1 cellular context compared by ENCODE assay signal in the genomic region with DNA sequence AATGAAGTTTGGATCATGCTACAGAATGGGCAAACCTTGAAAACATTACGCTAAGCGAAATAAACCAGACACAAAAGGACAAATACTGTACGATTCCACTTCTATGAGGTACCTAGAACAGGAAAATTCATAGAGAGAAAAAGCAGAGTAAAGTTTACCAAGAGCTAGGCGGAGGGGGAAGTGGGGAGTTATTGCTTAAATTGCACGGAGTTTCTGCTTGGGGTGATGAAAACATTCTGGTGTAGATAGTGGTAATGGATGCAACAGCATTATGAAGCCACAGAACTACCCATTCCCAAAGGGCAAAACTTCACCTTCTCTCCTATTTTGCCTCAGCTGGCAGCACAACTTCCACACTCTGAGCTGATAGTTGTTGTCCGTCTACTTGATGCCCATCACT.
TF ChIP-seq lines count a peak whose summit lies in the region.

No MANE protein-coding gene starts in this region.

TF ChIP-seq in GM23338, 12 proteins besides CTCF, POLR2A, EP300 and RAD21 (continued from another document):
- TF ChIP-seq, protein P1, sequence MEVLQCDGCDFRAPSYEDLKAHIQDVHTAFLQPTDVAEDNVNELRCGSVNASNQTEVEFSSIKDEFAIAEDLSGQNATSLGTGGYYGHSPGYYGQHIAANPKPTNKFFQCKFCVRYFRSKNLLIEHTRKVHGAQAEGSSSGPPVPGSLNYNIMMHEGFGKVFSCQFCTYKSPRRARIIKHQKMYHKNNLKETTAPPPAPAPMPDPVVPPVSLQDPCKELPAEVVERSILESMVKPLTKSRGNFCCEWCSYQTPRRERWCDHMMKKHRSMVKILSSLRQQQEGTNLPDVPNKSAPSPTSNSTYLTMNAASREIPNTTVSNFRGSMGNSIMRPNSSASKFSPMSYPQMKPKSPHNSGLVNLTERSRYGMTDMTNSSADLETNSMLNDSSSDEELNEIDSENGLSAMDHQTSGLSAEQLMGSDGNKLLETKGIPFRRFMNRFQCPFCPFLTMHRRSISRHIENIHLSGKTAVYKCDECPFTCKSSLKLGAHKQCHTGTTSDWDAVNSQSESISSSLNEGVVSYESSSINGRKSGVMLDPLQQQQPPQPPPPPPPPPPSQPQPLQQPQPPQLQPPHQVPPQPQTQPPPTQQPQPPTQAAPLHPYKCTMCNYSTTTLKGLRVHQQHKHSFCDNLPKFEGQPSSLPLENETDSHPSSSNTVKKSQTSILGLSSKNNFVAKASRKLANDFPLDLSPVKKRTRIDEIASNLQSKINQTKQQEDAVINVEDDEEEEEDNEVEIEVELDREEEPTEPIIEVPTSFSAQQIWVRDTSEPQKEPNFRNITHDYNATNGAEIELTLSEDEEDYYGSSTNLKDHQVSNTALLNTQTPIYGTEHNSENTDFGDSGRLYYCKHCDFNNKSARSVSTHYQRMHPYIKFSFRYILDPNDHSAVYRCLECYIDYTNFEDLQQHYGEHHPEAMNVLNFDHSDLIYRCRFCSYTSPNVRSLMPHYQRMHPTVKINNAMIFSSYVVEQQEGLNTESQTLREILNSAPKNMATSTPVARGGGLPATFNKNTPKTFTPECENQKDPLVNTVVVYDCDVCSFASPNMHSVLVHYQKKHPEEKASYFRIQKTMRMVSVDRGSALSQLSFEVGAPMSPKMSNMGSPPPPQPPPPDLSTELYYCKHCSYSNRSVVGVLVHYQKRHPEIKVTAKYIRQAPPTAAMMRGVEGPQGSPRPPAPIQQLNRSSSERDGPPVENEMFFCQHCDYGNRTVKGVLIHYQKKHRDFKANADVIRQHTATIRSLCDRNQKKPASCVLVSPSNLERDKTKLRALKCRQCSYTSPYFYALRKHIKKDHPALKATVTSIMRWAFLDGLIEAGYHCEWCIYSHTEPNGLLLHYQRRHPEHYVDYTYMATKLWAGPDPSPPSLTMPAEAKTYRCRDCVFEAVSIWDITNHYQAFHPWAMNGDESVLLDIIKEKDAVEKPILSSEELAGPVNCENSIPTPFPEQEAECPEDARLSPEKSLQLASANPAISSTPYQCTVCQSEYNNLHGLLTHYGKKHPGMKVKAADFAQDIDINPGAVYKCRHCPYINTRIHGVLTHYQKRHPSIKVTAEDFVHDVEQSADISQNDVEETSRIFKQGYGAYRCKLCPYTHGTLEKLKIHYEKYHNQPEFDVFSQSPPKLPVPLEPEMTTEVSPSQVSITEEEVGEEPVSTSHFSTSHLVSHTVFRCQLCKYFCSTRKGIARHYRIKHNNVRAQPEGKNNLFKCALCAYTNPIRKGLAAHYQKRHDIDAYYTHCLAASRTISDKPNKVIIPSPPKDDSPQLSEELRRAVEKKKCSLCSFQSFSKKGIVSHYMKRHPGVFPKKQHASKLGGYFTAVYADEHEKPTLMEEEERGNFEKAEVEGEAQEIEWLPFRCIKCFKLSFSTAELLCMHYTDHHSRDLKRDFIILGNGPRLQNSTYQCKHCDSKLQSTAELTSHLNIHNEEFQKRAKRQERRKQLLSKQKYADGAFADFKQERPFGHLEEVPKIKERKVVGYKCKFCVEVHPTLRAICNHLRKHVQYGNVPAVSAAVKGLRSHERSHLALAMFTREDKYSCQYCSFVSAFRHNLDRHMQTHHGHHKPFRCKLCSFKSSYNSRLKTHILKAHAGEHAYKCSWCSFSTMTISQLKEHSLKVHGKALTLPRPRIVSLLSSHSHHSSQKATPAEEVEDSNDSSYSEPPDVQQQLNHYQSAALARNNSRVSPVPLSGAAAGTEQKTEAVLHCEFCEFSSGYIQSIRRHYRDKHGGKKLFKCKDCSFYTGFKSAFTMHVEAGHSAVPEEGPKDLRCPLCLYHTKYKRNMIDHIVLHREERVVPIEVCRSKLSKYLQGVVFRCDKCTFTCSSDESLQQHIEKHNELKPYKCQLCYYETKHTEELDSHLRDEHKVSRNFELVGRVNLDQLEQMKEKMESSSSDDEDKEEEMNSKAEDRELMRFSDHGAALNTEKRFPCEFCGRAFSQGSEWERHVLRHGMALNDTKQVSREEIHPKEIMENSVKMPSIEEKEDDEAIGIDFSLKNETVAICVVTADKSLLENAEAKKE (CRISPR knock-in tag; IDR thresholded peaks at IDR 0.05), result no peak
- TF ChIP-seq ZNF114 (CRISPR knock-in tag; IDR thresholded peaks at IDR 0.05) (no peak), NANOG (IDR thresholded peaks at IDR 0.05; ENCODE audit: borderline replicate concordance) (no peak)
- TF ChIP-seq, protein P2, sequence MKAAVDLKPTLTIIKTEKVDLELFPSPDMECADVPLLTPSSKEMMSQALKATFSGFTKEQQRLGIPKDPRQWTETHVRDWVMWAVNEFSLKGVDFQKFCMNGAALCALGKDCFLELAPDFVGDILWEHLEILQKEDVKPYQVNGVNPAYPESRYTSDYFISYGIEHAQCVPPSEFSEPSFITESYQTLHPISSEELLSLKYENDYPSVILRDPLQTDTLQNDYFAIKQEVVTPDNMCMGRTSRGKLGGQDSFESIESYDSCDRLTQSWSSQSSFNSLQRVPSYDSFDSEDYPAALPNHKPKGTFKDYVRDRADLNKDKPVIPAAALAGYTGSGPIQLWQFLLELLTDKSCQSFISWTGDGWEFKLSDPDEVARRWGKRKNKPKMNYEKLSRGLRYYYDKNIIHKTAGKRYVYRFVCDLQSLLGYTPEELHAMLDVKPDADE (IDR thresholded peaks at IDR 0.05), result no peak
